17 cellular contexts compared by ENCODE assay signal in the genomic region with DNA sequence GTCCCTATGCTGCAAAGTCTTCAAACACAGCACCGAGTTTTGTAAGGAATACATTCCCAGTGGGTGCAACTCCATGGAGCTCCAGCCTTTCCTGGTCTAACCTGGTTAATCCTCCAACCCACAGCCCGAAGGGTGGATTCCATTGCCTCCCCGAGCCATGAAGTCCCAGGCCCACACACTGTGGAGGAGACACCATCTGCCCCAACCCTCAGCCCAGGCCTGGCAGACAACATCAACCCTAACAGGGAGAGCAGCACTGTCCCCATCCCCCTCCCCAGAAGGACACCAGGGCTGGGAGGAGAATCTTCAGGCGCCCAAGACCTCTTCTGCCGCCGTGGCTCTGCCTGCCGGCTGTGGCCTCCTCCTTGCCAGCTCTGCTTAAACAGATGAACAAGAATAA. TPM values are rescaled to one million over a fixed set of nuclear protein-coding genes. Genes with fewer than 3 reads are reported as not detected.
A peak's percentile ranks its signal among the peaks of the same experiment; 100 is the strongest.
DNase-seq lines count a peak whose midpoint lies in the region; ATAC-seq, FAIRE-seq and TF ChIP-seq lines count a peak whose summit lies in the region.
"Had no signal": no experiment of that assay in that cellular context is flagged by ENCODE, and none has a peak within 500 bp of the region (broad histone marks: within the 10 kb centered on the region; RNA-seq: fewer than 3 reads in every experiment).

No MANE protein-coding gene starts in this region.

- TF ChIP-seq POLR2A in esophagus muscularis mucosa (IDR thresholded peaks at IDR 0.05; ENCODE audit: low read depth) (no peak), ovary (IDR thresholded peaks at IDR 0.05) (no peak)

- H3K4me1 ChIP-seq in SK-N-SH (ENCODE audit: control insufficient read depth in 1 of 2, insufficient read depth in 2 of 2, low read depth in 1 of 2, low read length in 1 of 2) (peaks cover 13 to 16% of the 10 kb centered on the region in 2 experiments; a peak in 3 of 4 replicates), esophagus muscularis mucosa (peaks cover 29 to 75% (median 74%) of the 10 kb centered on the region in 4 donors), ovary (ENCODE audit: insufficient read depth) (peaks cover 32% of the 10 kb centered on the region)

- peak; percentile 91 for FAIRE-seq in urothelium cell line (lab: Jason Lieb, UNC)
- FAIRE-seq: A204.1, D721Med had no signal

- TF ChIP-seq RAD21 in SK-N-SH (IDR thresholded peaks at IDR 0.05; ENCODE audit: low read length) = no peak

- no peak overlapping the region for H3K4me2 ChIP-seq in SK-N-SH

- no peaks in the 10 kb centered on the region for H3K9me3 ChIP-seq in SK-N-SH
- peaks cover 0 to 7% (median 2%) of the 10 kb centered on the region in 4 donors for H3K9me3 ChIP-seq in esophagus muscularis mucosa
- no peaks in the 10 kb centered on the region for H3K9me3 ChIP-seq in ovary
- H3K9me3 ChIP-seq: adrenal gland, MG63 had no signal

- H3K27me3 ChIP-seq in SK-N-SH (ENCODE audit: insufficient read depth) (no peaks in the 10 kb centered on the region), esophagus muscularis mucosa (no peaks in the 10 kb centered on the region), ovary (no peaks in the 10 kb centered on the region)
- H3K27me3 ChIP-seq: adrenal gland, MG63 had no signal

- H3K79me2 ChIP-seq in SK-N-SH (ENCODE audit: insufficient read depth) = no peaks in the 10 kb centered on the region

- DNase-seq in SK-N-SH (peak; percentile 17), esophagus muscularis mucosa (ENCODE audit: extremely low spot score) (no peak), ovary (peak in 1 of 5 donors; percentile 29), urothelium cell line (ENCODE audit: low spot score) (no peak), OCI-M2 (lab: John Stamatoyannopoulos, UW; ENCODE audit: unreplicated experiment) (no peak), A172 (ENCODE audit: low spot score) (no peak), NCI-H1092 treated with DMSO at 0.1 percent for 48 hours (lab: John Stamatoyannopoulos, UW) (no peak)
- DNase-seq: activated CD4-positive, CD25-positive, alpha-beta regulatory T cell treated with anti-CD3 and anti-CD28 coated beads, Interleukin-2, amount 50 U/mL, for 72 hours; activated T-cell treated with anti-CD3 and anti-CD28 coated beads, Interleukin-2, amount 50 U/mL, for 1 hour; dermis blood vessel endothelial cell; MG63; OCI-M1; stimulated activated CD4-positive, alpha-beta T cell treated with anti-CD3 and anti-CD28 coated beads, Interleukin-1b, Interleukin-23, amount 100 ng/mL, for 48 hours had no signal

- no peak for ATAC-seq in SK-N-SH treated with all-trans-retinoic acid at 6 μM for 48 hours

- 97% methylated on average over 7 of the region's 7 CpGs for WGBS in SK-N-SH (ENCODE audit: low lambda C conversion rate)
- WGBS in esophagus muscularis mucosa = 71% methylated on average over 7 of the region's 7 CpGs
- 39 to 55% (median 44%) methylated on average over 7 of the region's 7 CpGs for WGBS in ovary, 3 donors

- POLR2A ChIA-PET in SK-N-SH (lab: Yijun Ruan, JAX) = no interaction called here

- no peaks in the 10 kb centered on the region for H3K9me2 ChIP-seq in SK-N-SH

- H3K27ac ChIP-seq in SK-N-SH (ENCODE audit: low read depth in 2 of 2, low read length in 1 of 2) (no peak overlapping the region), esophagus muscularis mucosa (replicated peaks in 1 of 4) (peak overlapping the region; percentile 74 to 88 (median 84)), ovary (peak overlapping the region; percentile 36 to 71)

- no peak overlapping the region for H2AFZ ChIP-seq in SK-N-SH (ENCODE audit: low read depth)

- no peaks in the 10 kb centered on the region for H3F3A ChIP-seq in SK-N-SH (replicated peaks; ENCODE audit: insufficient read depth)

- TF ChIP-seq EP300 in SK-N-SH (IDR thresholded peaks at IDR 0.05; ENCODE audit: borderline replicate concordance in 1 of 2, low read depth in 1 of 2, low read length in 1 of 2) = no peak
- no peak for TF ChIP-seq EP300 in esophagus muscularis mucosa (IDR thresholded peaks at IDR 0.05)
- no peak for TF ChIP-seq EP300 in ovary (IDR thresholded peaks at IDR 0.05)

- no peak overlapping the region for H3K9ac ChIP-seq in SK-N-SH

- H4K20me1 ChIP-seq in SK-N-SH (ENCODE audit: insufficient read depth) = no peaks in the 10 kb centered on the region

- intact Hi-C loops in esophagus muscularis mucosa (cut with DNase I) (no loop called here), ovary (cut with DNase I) (no loop called here)

- CTCF ChIA-PET in SK-N-SH (lab: Yijun Ruan, JAX) = interaction anchor here (0.5 to 4.5 kb wide), 6 partner anchors 8 to 971 kb away, joined by 3 to 31 read pairs (median 6); no protein-coding TSS in a partner anchor

- H3K36me3 ChIP-seq in SK-N-SH (replicated peaks in 1 of 2; ENCODE audit: control insufficient read depth in 1 of 2, insufficient read depth in 2 of 2, low read length in 1 of 2) = no peaks in the 10 kb centered on the region
- no peaks in the 10 kb centered on the region for H3K36me3 ChIP-seq in esophagus muscularis mucosa
- H3K36me3 ChIP-seq in ovary = no peaks in the 10 kb centered on the region
- H3K36me3 ChIP-seq: adrenal gland, MG63 had no signal

- H3K4me3 ChIP-seq in SK-N-SH (ENCODE audit: low read depth in 2 of 2, low read length in 1 of 2) = no peak overlapping the region
- H3K4me3 ChIP-seq in esophagus muscularis mucosa = no peak overlapping the region
- no peak overlapping the region for H3K4me3 ChIP-seq in ovary
- H3K4me3 ChIP-seq: adrenal gland, MG63 had no signal

- no peak for TF ChIP-seq CTCF in SK-N-SH (IDR thresholded peaks at IDR 0.05)
- TF ChIP-seq CTCF in esophagus muscularis mucosa (IDR thresholded peaks at IDR 0.05) = no peak
- no peak for TF ChIP-seq CTCF in ovary (IDR thresholded peaks at IDR 0.05)

TF ChIP-seq in SK-N-SH, 30 proteins besides CTCF, POLR2A, EP300 and RAD21 (continues in another document):
- TF ChIP-seq SMC3 (IDR thresholded peaks at IDR 0.05; ENCODE audit: low read depth, low read length) (no peak), MXI1 (IDR thresholded peaks at IDR 0.05; ENCODE audit: low read depth, low read length) (no peak), NFIC (IDR thresholded peaks at IDR 0.05; ENCODE audit: borderline replicate concordance) (no peak)
- TF ChIP-seq, protein P1, sequence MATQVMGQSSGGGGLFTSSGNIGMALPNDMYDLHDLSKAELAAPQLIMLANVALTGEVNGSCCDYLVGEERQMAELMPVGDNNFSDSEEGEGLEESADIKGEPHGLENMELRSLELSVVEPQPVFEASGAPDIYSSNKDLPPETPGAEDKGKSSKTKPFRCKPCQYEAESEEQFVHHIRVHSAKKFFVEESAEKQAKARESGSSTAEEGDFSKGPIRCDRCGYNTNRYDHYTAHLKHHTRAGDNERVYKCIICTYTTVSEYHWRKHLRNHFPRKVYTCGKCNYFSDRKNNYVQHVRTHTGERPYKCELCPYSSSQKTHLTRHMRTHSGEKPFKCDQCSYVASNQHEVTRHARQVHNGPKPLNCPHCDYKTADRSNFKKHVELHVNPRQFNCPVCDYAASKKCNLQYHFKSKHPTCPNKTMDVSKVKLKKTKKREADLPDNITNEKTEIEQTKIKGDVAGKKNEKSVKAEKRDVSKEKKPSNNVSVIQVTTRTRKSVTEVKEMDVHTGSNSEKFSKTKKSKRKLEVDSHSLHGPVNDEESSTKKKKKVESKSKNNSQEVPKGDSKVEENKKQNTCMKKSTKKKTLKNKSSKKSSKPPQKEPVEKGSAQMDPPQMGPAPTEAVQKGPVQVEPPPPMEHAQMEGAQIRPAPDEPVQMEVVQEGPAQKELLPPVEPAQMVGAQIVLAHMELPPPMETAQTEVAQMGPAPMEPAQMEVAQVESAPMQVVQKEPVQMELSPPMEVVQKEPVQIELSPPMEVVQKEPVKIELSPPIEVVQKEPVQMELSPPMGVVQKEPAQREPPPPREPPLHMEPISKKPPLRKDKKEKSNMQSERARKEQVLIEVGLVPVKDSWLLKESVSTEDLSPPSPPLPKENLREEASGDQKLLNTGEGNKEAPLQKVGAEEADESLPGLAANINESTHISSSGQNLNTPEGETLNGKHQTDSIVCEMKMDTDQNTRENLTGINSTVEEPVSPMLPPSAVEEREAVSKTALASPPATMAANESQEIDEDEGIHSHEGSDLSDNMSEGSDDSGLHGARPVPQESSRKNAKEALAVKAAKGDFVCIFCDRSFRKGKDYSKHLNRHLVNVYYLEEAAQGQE (IDR thresholded peaks at IDR 0.05; ENCODE audit: low read depth, low read length) = no peak

TF ChIP-seq in SK-N-SH treated with all-trans-retinoic acid at 6 μM for 48 hours, 23 proteins besides CTCF, POLR2A, EP300 and RAD21:
- TF ChIP-seq ARNTL (CRISPR knock-in tag; IDR thresholded peaks at IDR 0.05; ENCODE audit: borderline replicate concordance, low read depth) (no peak), ZFP3 (CRISPR knock-in tag; IDR thresholded peaks at IDR 0.05) (no peak), CSRNP3 (CRISPR knock-in tag; IDR thresholded peaks at IDR 0.05) (no peak), ZFP30 (CRISPR knock-in tag; IDR thresholded peaks at IDR 0.05) (no peak)

RNA-seq across cellular contexts. Expression of gene ZFP36L1, which starts 15.8 kb away (rescaled TPM):
- 8.8 and 16.5 TPM in 2 replicates for polyA plus RNA-seq in SK-N-SH (2012; rRNA removed)
- polyA plus RNA-seq in SK-N-SH (2012; cell fraction: cytosol; rRNA removed) = 8.1 and 13.9 TPM in 2 replicates
- 27.3 and 37.3 TPM in 2 replicates for polyA plus RNA-seq in SK-N-SH (2012; cell fraction: nucleus; rRNA removed)
- 100 to 1,000 TPM; 191 to 704 (median 444) TPM for total RNA-seq in esophagus muscularis mucosa
- total RNA-seq in ovary = 1,000 to 10,000 TPM in 2 of 7 donors, 100 to 1,000 TPM in 5; 412 to 1,074 (median 693) TPM
- 100 to 1,000 TPM; 336 to 525 TPM for polyA plus RNA-seq in ovary
- 39.7 and 49.7 TPM in 2 replicates for total RNA-seq in A172 (2014; rRNA removed; shearing (Covaris generic))

Comparison
In these comparisons a context has a peak if more than half of its experiments do, and no peak if none do; other contexts are left out.
1. H3K27ac ChIP-seq: peak in esophagus muscularis mucosa (4 of 4) and ovary (2 of 2); none in SK-N-SH (0 of 2).